8 cellular contexts compared by ENCODE assay signal in the genomic region with DNA sequence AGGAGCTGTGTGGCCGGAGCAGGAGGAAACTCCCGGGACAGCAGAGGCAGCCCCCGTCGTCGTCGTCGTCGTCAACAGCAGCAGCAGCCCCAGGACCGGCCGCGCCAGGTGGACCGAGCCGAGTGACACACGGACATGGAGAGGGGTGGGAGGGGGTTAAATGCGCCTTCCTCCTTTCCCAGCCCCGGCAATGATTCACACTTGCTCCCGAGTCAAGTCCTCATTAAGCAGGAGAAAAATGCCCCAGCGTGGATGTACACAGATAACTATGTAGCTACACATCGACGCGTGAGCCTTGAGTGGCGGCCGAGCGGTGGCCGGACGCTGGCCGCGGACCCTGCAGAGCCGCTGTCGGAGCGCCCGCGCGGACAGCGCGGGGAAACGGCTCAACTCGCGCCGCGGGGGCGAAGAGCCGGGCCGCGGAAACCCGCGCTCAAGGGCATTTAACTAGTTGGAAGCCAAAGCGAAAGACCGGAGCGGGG. TPM values are rescaled to one million over a fixed set of nuclear protein-coding genes. Genes with fewer than 3 reads are reported as not detected.
A peak's percentile ranks its signal among the peaks of the same experiment; 100 is the strongest.
DNase-seq lines count a peak whose midpoint lies in the region; ATAC-seq and TF ChIP-seq lines count a peak whose summit lies in the region.

No MANE protein-coding gene starts in this region.

- TF ChIP-seq CTCF in heart left ventricle (IDR thresholded peaks at IDR 0.05) (peak in 1 of 12 donors; percentile 7), osteocyte (IDR thresholded peaks at IDR 0.05) (no peak)

- H3K27ac ChIP-seq in heart left ventricle: peak overlapping the region; percentile 96 to 99 (median 98)

- peaks cover 45% of the 10 kb centered on the region for H3K4me1 Mint-ChIP-seq in activated naive CD8-positive, alpha-beta T cell treated with anti-CD3 and anti-CD28 coated beads, Interleukin-2, amount 50 U/mL, for 24 hours
- H3K4me1 Mint-ChIP-seq in osteocyte (ENCODE audit: unreplicated experiment): peaks cover 33% of the 10 kb centered on the region

- intact Hi-C loops in heart left ventricle (cut with DNase I): loop anchor here (2.0 to 10.0 kb wide), 12 partner anchors 73 to 613 kb away; no protein-coding TSS in a partner anchor

- H3K4me3 Mint-ChIP-seq in activated naive CD8-positive, alpha-beta T cell treated with anti-CD3 and anti-CD28 coated beads, Interleukin-2, amount 50 U/mL, for 24 hours: peak overlapping the region; percentile 98
- peak overlapping the region; percentile 87 for H3K4me3 Mint-ChIP-seq in osteocyte (ENCODE audit: unreplicated experiment)

- peak overlapping the region; percentile 91 for H3K27ac Mint-ChIP-seq in activated naive CD8-positive, alpha-beta T cell treated with anti-CD3 and anti-CD28 coated beads, Interleukin-2, amount 50 U/mL, for 24 hours
- peak overlapping the region; percentile 90 for H3K27ac Mint-ChIP-seq in osteocyte (ENCODE audit: unreplicated experiment)

- no peaks in the 10 kb centered on the region for H3K36me3 Mint-ChIP-seq in activated naive CD8-positive, alpha-beta T cell treated with anti-CD3 and anti-CD28 coated beads, Interleukin-2, amount 50 U/mL, for 24 hours (ENCODE audit: low read depth)
- H3K36me3 Mint-ChIP-seq in osteocyte (ENCODE audit: unreplicated experiment): no peaks in the 10 kb centered on the region

- peak; percentile 31 for ATAC-seq in GM18861 (IDR thresholded peaks at IDR 0.05; ENCODE audit: unreplicated experiment)
- ATAC-seq in HG03060 (IDR thresholded peaks at IDR 0.05; ENCODE audit: low read depth, unreplicated experiment): peak; percentile 19
- ATAC-seq in activated naive CD8-positive, alpha-beta T cell treated with anti-CD3 and anti-CD28 coated beads, Interleukin-2, amount 50 U/mL, for 24 hours: peak; percentile 21
- ATAC-seq in heart left ventricle: peak in 3 of 4 donors; percentile 35 to 59 (median 43)

- H3K9me3 ChIP-seq in heart left ventricle: no peaks in the 10 kb centered on the region

- H3K27me3 ChIP-seq in heart left ventricle: no peaks in the 10 kb centered on the region

- DNase-seq in Ammon's horn (ENCODE audit: low spot score) (peak; percentile 56), OCI-M1 (lab: John Stamatoyannopoulos, UW) (peak; percentile 23), heart left ventricle (peak; percentile 65 to 81 (median 72)), osteocyte (ENCODE audit: extremely low spot score, unreplicated experiment) (no peak), SKM-1 (lab: John Stamatoyannopoulos, UW; ENCODE audit: unreplicated experiment) (no peak)
- peak; percentile 45 for DNase-seq in activated naive CD8-positive, alpha-beta T cell treated with anti-CD3 and anti-CD28 coated beads, Interleukin-2, amount 50 U/mL, for 24 hours

- 0 to 1% (median 0%) methylated on average over 23 to 50 of the region's 50 CpGs for WGBS in heart left ventricle, 4 donors

- no peaks in the 10 kb centered on the region for H3K9me3 Mint-ChIP-seq in activated naive CD8-positive, alpha-beta T cell treated with anti-CD3 and anti-CD28 coated beads, Interleukin-2, amount 50 U/mL, for 24 hours
- H3K9me3 Mint-ChIP-seq in osteocyte (ENCODE audit: unreplicated experiment): no peaks in the 10 kb centered on the region

- peaks cover 0 to 35% (median 25%) of the 10 kb centered on the region in 12 donors for H3K4me1 ChIP-seq in heart left ventricle

- no peaks in the 10 kb centered on the region for H3K27me3 Mint-ChIP-seq in activated naive CD8-positive, alpha-beta T cell treated with anti-CD3 and anti-CD28 coated beads, Interleukin-2, amount 50 U/mL, for 24 hours
- no peaks in the 10 kb centered on the region for H3K27me3 Mint-ChIP-seq in osteocyte (ENCODE audit: unreplicated experiment)

- TF ChIP-seq POLR2A in heart left ventricle (IDR thresholded peaks at IDR 0.05): no peak

- no peaks in the 10 kb centered on the region for H3K36me3 ChIP-seq in heart left ventricle

- peak overlapping the region; percentile 64 to 96 (median 89) for H3K4me3 ChIP-seq in heart left ventricle

RNA-seq across cellular contexts. Expression of gene UBL3, which starts 0.6 kb away (rescaled TPM):
- 10 to 100 TPM; 19.0 to 27.7 (median 21.2) TPM for total RNA-seq in heart left ventricle
- 10 to 100 TPM in 1 of 2 donors, 1 to 10 TPM in 1; 9.1 to 19.4 TPM for polyA plus RNA-seq in heart left ventricle
- total RNA-seq in osteocyte: 26.0 and 28.3 TPM in 2 replicates

Comparison
In these comparisons a context has a peak if more than half of its experiments do, and no peak if none do; other contexts are left out.
1. DNase-seq: peak in Ammon's horn (single experiment), OCI-M1 (single experiment), activated naive CD8-positive, alpha-beta T cell treated with anti-CD3 and anti-CD28 coated beads, Interleukin-2, amount 50 U/mL, for 24 hours (single experiment) and heart left ventricle (5 of 5); none in osteocyte (single experiment) and SKM-1 (single experiment).
2. Peak in every context shown above with its lines, with median percentiles within 50 percentile points of each other: ATAC-seq.